ENCODE assay signal across 8 cellular contexts in the genomic region with DNA sequence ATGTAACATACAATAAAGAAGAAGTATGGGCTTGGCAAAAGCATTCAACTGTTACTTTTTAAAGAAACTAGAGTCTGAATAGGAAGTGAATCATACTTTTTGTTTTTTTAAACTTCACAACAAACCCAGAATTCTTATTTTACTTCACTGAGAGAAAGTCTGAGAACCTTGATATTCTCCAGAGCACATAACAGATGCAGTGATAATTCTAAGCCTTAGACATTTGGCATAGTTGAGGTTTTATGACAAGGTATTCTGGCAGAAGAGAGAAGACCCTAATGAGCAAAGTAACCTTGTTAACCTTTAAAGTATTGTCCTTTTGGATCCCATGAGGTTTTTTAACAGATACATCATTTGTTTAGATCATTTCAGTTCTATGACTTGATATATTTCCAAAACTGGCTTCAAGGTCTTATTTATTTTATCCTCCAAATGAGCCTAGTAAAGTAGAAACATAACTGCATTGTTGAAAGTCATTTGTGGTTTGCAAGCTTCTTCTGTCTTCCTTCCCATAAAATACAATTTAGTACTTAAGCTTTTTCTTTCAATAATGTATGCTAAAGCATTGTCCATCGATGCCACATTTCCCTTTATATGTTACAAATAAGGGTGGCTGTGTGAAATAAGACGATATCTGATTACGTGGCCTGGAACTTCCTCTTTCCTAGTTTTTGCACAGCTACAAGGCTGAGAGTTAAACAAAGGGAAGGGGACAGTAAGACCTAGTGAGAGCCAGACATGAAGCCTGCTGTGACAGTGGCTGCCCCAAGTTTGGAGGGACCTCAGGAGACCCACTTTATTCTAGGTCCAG.
A peak's percentile ranks its signal among the peaks of the same experiment; 100 is the strongest.
DNase-seq lines count a peak whose midpoint lies in the region; ATAC-seq and TF ChIP-seq lines count a peak whose summit lies in the region.
"Had no signal": no experiment of that assay in that cellular context is flagged by ENCODE, and none has a peak within 500 bp of the region (broad histone marks: within the 10 kb centered on the region; RNA-seq: fewer than 3 reads in every experiment).

No MANE protein-coding gene starts in this region.

- H3K36me3 ChIP-seq in HAP-1 (replicated peaks), result no peaks in the 10 kb centered on the region
- no peaks in the 10 kb centered on the region for H3K36me3 ChIP-seq in tibial artery
- H3K36me3 ChIP-seq in Peyer's patch, result no peaks in the 10 kb centered on the region
- H3K36me3 ChIP-seq in spleen, result no peaks in the 10 kb centered on the region

- WGBS in spleen, 5 donors, result 12 to 23% (median 19%) methylated on average over 3 of the region's 3 CpGs

- H3K27me3 ChIP-seq in HAP-1 (ENCODE audit: low read depth) (no peaks in the 10 kb centered on the region), tibial artery (no peaks in the 10 kb centered on the region), Peyer's patch (no peaks in the 10 kb centered on the region), spleen (replicated peaks in 1 of 7) (no peaks in the 10 kb centered on the region)

- no peak overlapping the region for H3K4me3 ChIP-seq in HAP-1
- H3K4me3 ChIP-seq in fibroblast of pulmonary artery (replicated peaks; ENCODE audit: low read depth, low read length), result no peak overlapping the region
- H3K4me3 ChIP-seq in tibial artery, result no peak overlapping the region
- H3K4me3 ChIP-seq in Peyer's patch, result no peak overlapping the region
- H3K4me3 ChIP-seq in spleen, result no peak overlapping the region

- no peak for ATAC-seq in GM18517 (IDR thresholded peaks at IDR 0.05; ENCODE audit: unreplicated experiment)

- no peak for TF ChIP-seq POLR2A in Peyer's patch (IDR thresholded peaks at IDR 0.05)
- no peak for TF ChIP-seq POLR2A in spleen (IDR thresholded peaks at IDR 0.05)

- intact Hi-C loops in tibial artery (cut with DNase I; ENCODE audit: low total_unique reads) (no loop called here), spleen (cut with DNase I; ENCODE audit: low total_unique reads) (no loop called here)

- in situ Hi-C loops in HAP-1 (cut with MboI; ENCODE audit: low sequenced_read_pairs), result no loop called here

- no peaks in the 10 kb centered on the region for H3K9me3 ChIP-seq in HAP-1
- H3K9me3 ChIP-seq in tibial artery, result no peaks in the 10 kb centered on the region
- H3K9me3 ChIP-seq in Peyer's patch, result no peaks in the 10 kb centered on the region
- H3K9me3 ChIP-seq in spleen, result peaks cover 0 to 6% (median 0%) of the 10 kb centered on the region in 8 donors

- H3K4me1 ChIP-seq in HAP-1 (peaks cover 18% of the 10 kb centered on the region), tibial artery (peaks cover 0 to 38% (median 9%) of the 10 kb centered on the region in 4 donors), Peyer's patch (peaks cover 0 to 6% (median 0%) of the 10 kb centered on the region in 4 donors), spleen (peaks cover 0 to 15% (median 9%) of the 10 kb centered on the region in 6 donors)

- DNase-seq in HAP-1 (ENCODE audit: low spot score in 2 of 2) (peak; percentile 17 to 68), SIG-M5 (lab: John Stamatoyannopoulos, UW) (peak; percentile 38), fibroblast of pulmonary artery (ENCODE audit: low read depth) (peak; percentile 63), tibial artery (no peak), Peyer's patch (no peak), spleen (no peak)
- DNase-seq: NCI-H2029 had no signal

- H3K27ac ChIP-seq in tibial artery (peak overlapping the region; percentile 8 to 55), Peyer's patch (no peak overlapping the region), spleen (peak overlapping the region in 4 of 8 donors; percentile 10 to 40 (median 28))

- TF ChIP-seq CTCF in fibroblast of pulmonary artery (IDR thresholded peaks at IDR 0.05; ENCODE audit: low read length, missing control alignments) (no peak), tibial artery (IDR thresholded peaks at IDR 0.05) (no peak), Peyer's patch (IDR thresholded peaks at IDR 0.05) (no peak), spleen (IDR thresholded peaks at IDR 0.05 in 8 of 11, conservative IDR thresholded peaks at IDR 0.05 in 3 of 11) (no peak)

Comparison
In these comparisons a context has a peak if more than half of its experiments do, and no peak if none do; other contexts are left out.
1. DNase-seq: peak in HAP-1 (2 of 2), SIG-M5 (single experiment) and fibroblast of pulmonary artery (single experiment); none in tibial artery (0 of 2), Peyer's patch (0 of 3) and spleen (single experiment).
2. H3K27ac ChIP-seq: peak in tibial artery (2 of 2); none in Peyer's patch (0 of 4).